1 cellular context compared by ENCODE assay signal in genomic region chr19:900302-901111, GRCh38.
TF ChIP-seq lines count a peak whose summit lies in the region.

No MANE protein-coding gene starts in this region.

TF ChIP-seq in K562, 482 proteins besides CTCF, POLR2A, EP300 and RAD21 (continued from another document and continues in another):
- TF ChIP-seq ZBTB43 (CRISPR knock-in tag; IDR thresholded peaks at IDR 0.05) (no peak), NFATC3 (IDR thresholded peaks at IDR 0.05) (no peak), TRIM24 (IDR thresholded peaks at IDR 0.05) (peak in 1 of 2 experiments; percentile 44; a peak in 2 of 4 replicates), YY1 (IDR thresholded peaks at IDR 0.05; ENCODE audit: borderline replicate concordance in 1 of 3, control insufficient read depth in 1 of 3, extremely low read depth in 1 of 3, insufficient read depth in 3 of 3, insufficient read length in 1 of 3, insufficient replicate concordance in 2 of 3, low read depth in 1 of 3, low read length in 2 of 3) (no peak), SIN3B (IDR thresholded peaks at IDR 0.05; ENCODE audit: low read depth) (no peak), ZNF197 (CRISPR knock-in tag; IDR thresholded peaks at IDR 0.05; ENCODE audit: low read depth) (no peak), ZNF124 (CRISPR knock-in tag; IDR thresholded peaks at IDR 0.05) (no peak), ZNF277 (CRISPR knock-in tag; IDR thresholded peaks at IDR 0.05; ENCODE audit: borderline replicate concordance) (no peak), U2AF2 (optimal IDR thresholded peaks at IDR 0.05; ENCODE audit: low read depth, low read length) (no peak), POLR2B (IDR thresholded peaks at IDR 0.05; ENCODE audit: low read depth, partially characterized antibody) (peak; percentile 65), E2F3 (CRISPR knock-in tag; IDR thresholded peaks at IDR 0.05) (no peak), ZNF12 (CRISPR knock-in tag; IDR thresholded peaks at IDR 0.05) (no peak), ZBTB11 (CRISPR knock-in tag; IDR thresholded peaks at IDR 0.05) (no peak), THRB (CRISPR knock-in tag; conservative IDR thresholded peaks at IDR 0.05) (peak; percentile 88; the same call in 1 of the 2 replicates), MYBL2 (IDR thresholded peaks at IDR 0.05; ENCODE audit: low read depth) (no peak), MYBL2 (CRISPR knock-in tag; IDR thresholded peaks at IDR 0.05; ENCODE audit: borderline replicate concordance) (no peak), ZNF134 (CRISPR knock-in tag; conservative IDR thresholded peaks at IDR 0.05) (no peak), CSDE1 (IDR thresholded peaks at IDR 0.05) (no peak), RBM22 (IDR thresholded peaks at IDR 0.05; ENCODE audit: low read depth, low read length, poor library complexity, severe bottlenecking) (no peak), RFX5 (IDR thresholded peaks at IDR 0.05; ENCODE audit: low read depth, low read length) (no peak), PTTG1 (tag; IDR thresholded peaks at IDR 0.05; ENCODE audit: low read depth) (no peak), MCM2 (IDR thresholded peaks at IDR 0.05; ENCODE audit: low read depth) (peak; percentile 75; the same call in 1 of the 2 replicates), SAFB (IDR thresholded peaks at IDR 0.05; ENCODE audit: borderline replicate concordance, low read depth, low read length) (no peak), E2F4 (CRISPR knock-in tag; IDR thresholded peaks at IDR 0.05; ENCODE audit: low read depth) (no peak), SPI1 (IDR thresholded peaks at IDR 0.05; ENCODE audit: borderline replicate concordance, low read depth, low read length) (no peak), VEZF1 (CRISPR knock-in tag; IDR thresholded peaks at IDR 0.05) (peak; percentile 95), SRSF7 (optimal IDR thresholded peaks at IDR 0.05; ENCODE audit: low read depth, low read length) (no peak), CBFA2T2 (conservative IDR thresholded peaks at IDR 0.05) (no peak)
- TF ChIP-seq, protein P1, sequence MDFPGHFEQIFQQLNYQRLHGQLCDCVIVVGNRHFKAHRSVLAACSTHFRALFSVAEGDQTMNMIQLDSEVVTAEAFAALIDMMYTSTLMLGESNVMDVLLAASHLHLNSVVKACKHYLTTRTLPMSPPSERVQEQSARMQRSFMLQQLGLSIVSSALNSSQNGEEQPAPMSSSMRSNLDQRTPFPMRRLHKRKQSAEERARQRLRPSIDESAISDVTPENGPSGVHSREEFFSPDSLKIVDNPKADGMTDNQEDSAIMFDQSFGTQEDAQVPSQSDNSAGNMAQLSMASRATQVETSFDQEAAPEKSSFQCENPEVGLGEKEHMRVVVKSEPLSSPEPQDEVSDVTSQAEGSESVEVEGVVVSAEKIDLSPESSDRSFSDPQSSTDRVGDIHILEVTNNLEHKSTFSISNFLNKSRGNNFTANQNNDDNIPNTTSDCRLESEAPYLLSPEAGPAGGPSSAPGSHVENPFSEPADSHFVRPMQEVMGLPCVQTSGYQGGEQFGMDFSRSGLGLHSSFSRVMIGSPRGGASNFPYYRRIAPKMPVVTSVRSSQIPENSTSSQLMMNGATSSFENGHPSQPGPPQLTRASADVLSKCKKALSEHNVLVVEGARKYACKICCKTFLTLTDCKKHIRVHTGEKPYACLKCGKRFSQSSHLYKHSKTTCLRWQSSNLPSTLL (IDR thresholded peaks at IDR 0.05) = no peak
- TF ChIP-seq, protein P2, sequence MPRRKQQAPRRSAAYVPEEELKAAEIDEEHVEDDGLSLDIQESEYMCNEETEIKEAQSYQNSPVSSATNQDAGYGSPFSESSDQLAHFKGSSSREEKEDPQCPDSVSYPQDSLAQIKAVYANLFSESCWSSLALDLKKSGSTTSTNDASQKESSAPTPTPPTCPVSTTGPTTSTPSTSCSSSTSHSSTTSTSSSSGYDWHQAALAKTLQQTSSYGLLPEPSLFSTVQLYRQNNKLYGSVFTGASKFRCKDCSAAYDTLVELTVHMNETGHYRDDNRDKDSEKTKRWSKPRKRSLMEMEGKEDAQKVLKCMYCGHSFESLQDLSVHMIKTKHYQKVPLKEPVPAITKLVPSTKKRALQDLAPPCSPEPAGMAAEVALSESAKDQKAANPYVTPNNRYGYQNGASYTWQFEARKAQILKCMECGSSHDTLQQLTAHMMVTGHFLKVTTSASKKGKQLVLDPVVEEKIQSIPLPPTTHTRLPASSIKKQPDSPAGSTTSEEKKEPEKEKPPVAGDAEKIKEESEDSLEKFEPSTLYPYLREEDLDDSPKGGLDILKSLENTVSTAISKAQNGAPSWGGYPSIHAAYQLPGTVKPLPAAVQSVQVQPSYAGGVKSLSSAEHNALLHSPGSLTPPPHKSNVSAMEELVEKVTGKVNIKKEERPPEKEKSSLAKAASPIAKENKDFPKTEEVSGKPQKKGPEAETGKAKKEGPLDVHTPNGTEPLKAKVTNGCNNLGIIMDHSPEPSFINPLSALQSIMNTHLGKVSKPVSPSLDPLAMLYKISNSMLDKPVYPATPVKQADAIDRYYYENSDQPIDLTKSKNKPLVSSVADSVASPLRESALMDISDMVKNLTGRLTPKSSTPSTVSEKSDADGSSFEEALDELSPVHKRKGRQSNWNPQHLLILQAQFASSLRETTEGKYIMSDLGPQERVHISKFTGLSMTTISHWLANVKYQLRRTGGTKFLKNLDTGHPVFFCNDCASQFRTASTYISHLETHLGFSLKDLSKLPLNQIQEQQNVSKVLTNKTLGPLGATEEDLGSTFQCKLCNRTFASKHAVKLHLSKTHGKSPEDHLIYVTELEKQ (CRISPR knock-in tag; IDR thresholded peaks at IDR 0.05) = no peak
- TF ChIP-seq, protein P3, sequence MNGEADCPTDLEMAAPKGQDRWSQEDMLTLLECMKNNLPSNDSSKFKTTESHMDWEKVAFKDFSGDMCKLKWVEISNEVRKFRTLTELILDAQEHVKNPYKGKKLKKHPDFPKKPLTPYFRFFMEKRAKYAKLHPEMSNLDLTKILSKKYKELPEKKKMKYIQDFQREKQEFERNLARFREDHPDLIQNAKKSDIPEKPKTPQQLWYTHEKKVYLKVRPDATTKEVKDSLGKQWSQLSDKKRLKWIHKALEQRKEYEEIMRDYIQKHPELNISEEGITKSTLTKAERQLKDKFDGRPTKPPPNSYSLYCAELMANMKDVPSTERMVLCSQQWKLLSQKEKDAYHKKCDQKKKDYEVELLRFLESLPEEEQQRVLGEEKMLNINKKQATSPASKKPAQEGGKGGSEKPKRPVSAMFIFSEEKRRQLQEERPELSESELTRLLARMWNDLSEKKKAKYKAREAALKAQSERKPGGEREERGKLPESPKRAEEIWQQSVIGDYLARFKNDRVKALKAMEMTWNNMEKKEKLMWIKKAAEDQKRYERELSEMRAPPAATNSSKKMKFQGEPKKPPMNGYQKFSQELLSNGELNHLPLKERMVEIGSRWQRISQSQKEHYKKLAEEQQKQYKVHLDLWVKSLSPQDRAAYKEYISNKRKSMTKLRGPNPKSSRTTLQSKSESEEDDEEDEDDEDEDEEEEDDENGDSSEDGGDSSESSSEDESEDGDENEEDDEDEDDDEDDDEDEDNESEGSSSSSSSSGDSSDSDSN (IDR thresholded peaks at IDR 0.05; ENCODE audit: borderline replicate concordance in 1 of 2, low read depth in 2 of 2, low read length in 2 of 2) = peak in 1 of 2 experiments; percentile 63; a peak in 1 of 4 replicates
- TF ChIP-seq, protein P4, sequence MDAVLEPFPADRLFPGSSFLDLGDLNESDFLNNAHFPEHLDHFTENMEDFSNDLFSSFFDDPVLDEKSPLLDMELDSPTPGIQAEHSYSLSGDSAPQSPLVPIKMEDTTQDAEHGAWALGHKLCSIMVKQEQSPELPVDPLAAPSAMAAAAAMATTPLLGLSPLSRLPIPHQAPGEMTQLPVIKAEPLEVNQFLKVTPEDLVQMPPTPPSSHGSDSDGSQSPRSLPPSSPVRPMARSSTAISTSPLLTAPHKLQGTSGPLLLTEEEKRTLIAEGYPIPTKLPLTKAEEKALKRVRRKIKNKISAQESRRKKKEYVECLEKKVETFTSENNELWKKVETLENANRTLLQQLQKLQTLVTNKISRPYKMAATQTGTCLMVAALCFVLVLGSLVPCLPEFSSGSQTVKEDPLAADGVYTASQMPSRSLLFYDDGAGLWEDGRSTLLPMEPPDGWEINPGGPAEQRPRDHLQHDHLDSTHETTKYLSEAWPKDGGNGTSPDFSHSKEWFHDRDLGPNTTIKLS (IDR thresholded peaks at IDR 0.05; ENCODE audit: borderline replicate concordance, low read depth) = no peak
- TF ChIP-seq, protein P5, sequence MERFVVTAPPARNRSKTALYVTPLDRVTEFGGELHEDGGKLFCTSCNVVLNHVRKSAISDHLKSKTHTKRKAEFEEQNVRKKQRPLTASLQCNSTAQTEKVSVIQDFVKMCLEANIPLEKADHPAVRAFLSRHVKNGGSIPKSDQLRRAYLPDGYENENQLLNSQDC (CRISPR knock-in tag; IDR thresholded peaks at IDR 0.05) = no peak
- TF ChIP-seq, protein P6, sequence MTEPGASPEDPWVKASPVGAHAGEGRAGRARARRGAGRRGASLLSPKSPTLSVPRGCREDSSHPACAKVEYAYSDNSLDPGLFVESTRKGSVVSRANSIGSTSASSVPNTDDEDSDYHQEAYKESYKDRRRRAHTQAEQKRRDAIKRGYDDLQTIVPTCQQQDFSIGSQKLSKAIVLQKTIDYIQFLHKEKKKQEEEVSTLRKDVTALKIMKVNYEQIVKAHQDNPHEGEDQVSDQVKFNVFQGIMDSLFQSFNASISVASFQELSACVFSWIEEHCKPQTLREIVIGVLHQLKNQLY (CRISPR knock-in tag; conservative IDR thresholded peaks at IDR 0.05) = no peak
